In genomic region chr14:77708749-77709148, GRCh38 we compare ENCODE assay signal across 1 cellular context.
A peak's percentile ranks its signal among the peaks of the same experiment; 100 is the strongest.
TF ChIP-seq lines count a peak whose summit lies in the region.

No MANE protein-coding gene starts in this region.

TF ChIP-seq in HepG2, 621 proteins besides CTCF, POLR2A, EP300 and RAD21:
- TF ChIP-seq ZNF629 (CRISPR knock-in tag; conservative IDR thresholded peaks at IDR 0.05) (peak; percentile 83), TRIM22 (IDR thresholded peaks at IDR 0.05) (no peak), RBFOX2 (IDR thresholded peaks at IDR 0.05; ENCODE audit: low read depth, low read length) (peak; percentile 37; the same call in 1 of the 2 replicates), HMGXB4 (CRISPR knock-in tag; IDR thresholded peaks at IDR 0.05; ENCODE audit: borderline replicate concordance in 1 of 2, low read depth in 1 of 2) (peak in 1 of 2 experiments; percentile 8; a peak in 1 of 4 replicates), ZNF124 (CRISPR knock-in tag; IDR thresholded peaks at IDR 0.05) (no peak)
